12 cellular contexts compared by ENCODE assay signal in genomic region chr20:59121714-59122376, GRCh38. TPM values are rescaled to one million over a fixed set of nuclear protein-coding genes. Genes with fewer than 3 reads are reported as not detected.
DNase-seq lines count a peak whose midpoint lies in the region; ATAC-seq and TF ChIP-seq lines count a peak whose summit lies in the region.
"Had no signal": no experiment of that assay in that cellular context is flagged by ENCODE, and none has a peak within 500 bp of the region (broad histone marks: within the 10 kb centered on the region; RNA-seq: fewer than 3 reads in every experiment).

No MANE protein-coding gene starts in this region.

- no peaks in the 10 kb centered on the region for H3K27me3 ChIP-seq in effector memory CD4-positive, alpha-beta T cell (replicated peaks; ENCODE audit: control insufficient read depth, insufficient read depth, low read length, poor library complexity, severe bottlenecking)
- no peaks in the 10 kb centered on the region for H3K27me3 ChIP-seq in neutrophil

- H3K4me1 ChIP-seq in effector memory CD4-positive, alpha-beta T cell (ENCODE audit: control insufficient read depth, insufficient read depth, low read length, poor library complexity, severe bottlenecking), result peaks cover 69% of the 10 kb centered on the region
- H3K4me1 ChIP-seq in neutrophil (ENCODE audit: control insufficient read depth in 1 of 2, insufficient read depth in 1 of 2, low read depth in 1 of 2, low read length in 1 of 2), result peaks cover 39% of the 10 kb centered on the region in 2 experiments

- no peaks in the 10 kb centered on the region for H3K36me3 ChIP-seq in effector memory CD4-positive, alpha-beta T cell (ENCODE audit: control insufficient read depth, insufficient read depth, low read length)
- H3K36me3 ChIP-seq in neutrophil, result no peaks in the 10 kb centered on the region

- H3K27ac ChIP-seq in effector memory CD4-positive, alpha-beta T cell (ENCODE audit: insufficient read depth, low read length, poor library complexity, severe bottlenecking), result peak overlapping the region; percentile 79
- peak overlapping the region; percentile 75 for H3K27ac ChIP-seq in neutrophil

- peaks cover 3% of the 10 kb centered on the region for H3K9me3 ChIP-seq in effector memory CD4-positive, alpha-beta T cell (ENCODE audit: control insufficient read depth, low read length)
- H3K9me3 ChIP-seq in neutrophil, result no peaks in the 10 kb centered on the region
- H3K9me3 ChIP-seq: mucosa of descending colon had no signal

- H3K4me3 Mint-ChIP-seq in activated CD8-positive, alpha-beta memory T cell treated with anti-CD3 and anti-CD28 coated beads, Interleukin-2, amount 10 ng/mL, durations not matched to agents 7 days and 5 days, result no peak overlapping the region

- H3K4me3 ChIP-seq in effector memory CD4-positive, alpha-beta T cell (ENCODE audit: insufficient read depth, low read depth, low read length, poor library complexity, severe bottlenecking), result no peak overlapping the region
- no peak overlapping the region for H3K4me3 ChIP-seq in neutrophil (ENCODE audit: low read depth in 1 of 2, low read length in 1 of 2)
- H3K4me3 ChIP-seq: mucosa of descending colon had no signal

- CTCF ChIA-PET in activated CD8-positive, alpha-beta memory T cell treated with anti-CD3 and anti-CD28 coated beads, Interleukin-2, amount 10 ng/mL, durations not matched to agents 7 days and 5 days (lab: Charles Lee), result interaction anchor here (0.7 to 3.5 kb wide), 9 partner anchors 7 to 100 kb away, joined by 3 to 26 read pairs (median 4); partner anchors contain the start of gene ZNF831

- H3K4me1 Mint-ChIP-seq in activated CD8-positive, alpha-beta memory T cell treated with anti-CD3 and anti-CD28 coated beads, Interleukin-2, amount 10 ng/mL, durations not matched to agents 7 days and 5 days, result peaks cover 53% of the 10 kb centered on the region

- peak; percentile 14 for ATAC-seq in activated CD8-positive, alpha-beta memory T cell treated with anti-CD3 and anti-CD28 coated beads, Interleukin-2, amount 10 ng/mL, durations not matched to agents 7 days and 5 days
- ATAC-seq: mucosa of descending colon, SK-N-SH treated with all-trans-retinoic acid at 6 μM for 48 hours had no signal

- H3K27ac Mint-ChIP-seq in activated CD8-positive, alpha-beta memory T cell treated with anti-CD3 and anti-CD28 coated beads, Interleukin-2, amount 10 ng/mL, durations not matched to agents 7 days and 5 days, result peak overlapping the region; percentile 25

- H3K9me3 Mint-ChIP-seq in activated CD8-positive, alpha-beta memory T cell treated with anti-CD3 and anti-CD28 coated beads, Interleukin-2, amount 10 ng/mL, durations not matched to agents 7 days and 5 days (ENCODE audit: low read depth), result no peaks in the 10 kb centered on the region

- TF ChIP-seq CTCF in neutrophil (IDR thresholded peaks at IDR 0.05), result no peak

- H3K36me3 Mint-ChIP-seq in activated CD8-positive, alpha-beta memory T cell treated with anti-CD3 and anti-CD28 coated beads, Interleukin-2, amount 10 ng/mL, durations not matched to agents 7 days and 5 days, result peaks cover 2% of the 10 kb centered on the region

- H3K27me3 Mint-ChIP-seq in activated CD8-positive, alpha-beta memory T cell treated with anti-CD3 and anti-CD28 coated beads, Interleukin-2, amount 10 ng/mL, durations not matched to agents 7 days and 5 days, result peaks cover 22% of the 10 kb centered on the region

- DNase-seq in activated CD8-positive, alpha-beta memory T cell treated with anti-CD3 and anti-CD28 coated beads, Interleukin-2, amount 10 ng/mL, durations not matched to agents 7 days and 5 days, result no peak
- DNase-seq in activated CD8-positive, alpha-beta memory T cell treated with anti-CD3 and anti-CD28 coated beads for 24 hours, result no peak
- DNase-seq in NCI-H748 treated with DMSO at 0.1 percent for 48 hours (lab: John Stamatoyannopoulos, UW), result peak; percentile 44
- no peak for DNase-seq in effector memory CD4-positive, alpha-beta T cell
- no peak for DNase-seq in GF-D8 (lab: John Stamatoyannopoulos, UW)
- no peak for DNase-seq in NCI-H2196 (lab: John Stamatoyannopoulos, UW; ENCODE audit: unreplicated experiment)
- no peak for DNase-seq in AG20443 (ENCODE audit: low spot score)
- DNase-seq: mucosa of descending colon, NCI-H1048 had no signal

RNA-seq across cellular contexts. Expression of gene ZNF831, which starts 41.8 kb away (rescaled TPM):
- 10 to 100 TPM in 1 of 2 experiments, 1 to 10 TPM in 1; 7.9 to 10.2 TPM for total RNA-seq in activated CD8-positive, alpha-beta memory T cell treated with anti-CD3 and anti-CD28 coated beads, Interleukin-2, amount 10 ng/mL, durations not matched to agents 7 days and 5 days
- total RNA-seq: endothelial cell of umbilical vein had no signal
